Comparison of ENCODE assay signal across 1 cellular context in the genomic region with DNA sequence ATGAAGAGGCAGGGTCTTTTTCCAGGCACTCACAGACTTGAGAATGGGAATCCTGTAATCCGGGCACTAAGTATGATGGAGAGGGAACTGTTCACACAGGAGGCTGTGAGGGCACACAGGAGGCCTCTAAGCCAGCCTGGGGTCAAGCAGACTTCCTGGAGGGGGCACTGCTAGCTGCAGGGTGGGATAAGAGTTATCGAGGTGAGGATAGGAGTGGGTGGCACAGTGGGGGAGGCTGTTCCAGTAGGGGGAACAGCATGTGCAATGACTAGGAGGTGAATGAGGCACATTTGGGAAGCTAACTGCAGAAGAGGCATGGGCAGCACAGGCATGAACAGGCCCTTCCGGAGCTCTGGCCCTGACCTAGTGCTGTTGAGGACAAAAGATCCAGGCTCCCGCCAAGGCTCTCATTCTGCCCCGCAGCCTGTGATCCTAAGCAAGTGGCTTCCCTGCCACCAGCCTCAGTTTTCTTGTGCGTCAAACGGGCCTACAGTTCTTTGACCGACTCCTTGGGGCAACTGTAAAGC.
TF ChIP-seq lines count a peak whose summit lies in the region.

No MANE protein-coding gene starts in this region.

TF ChIP-seq in HepG2, 621 proteins besides CTCF, POLR2A, EP300 and RAD21 (continued from another document):
- TF ChIP-seq, protein P1, sequence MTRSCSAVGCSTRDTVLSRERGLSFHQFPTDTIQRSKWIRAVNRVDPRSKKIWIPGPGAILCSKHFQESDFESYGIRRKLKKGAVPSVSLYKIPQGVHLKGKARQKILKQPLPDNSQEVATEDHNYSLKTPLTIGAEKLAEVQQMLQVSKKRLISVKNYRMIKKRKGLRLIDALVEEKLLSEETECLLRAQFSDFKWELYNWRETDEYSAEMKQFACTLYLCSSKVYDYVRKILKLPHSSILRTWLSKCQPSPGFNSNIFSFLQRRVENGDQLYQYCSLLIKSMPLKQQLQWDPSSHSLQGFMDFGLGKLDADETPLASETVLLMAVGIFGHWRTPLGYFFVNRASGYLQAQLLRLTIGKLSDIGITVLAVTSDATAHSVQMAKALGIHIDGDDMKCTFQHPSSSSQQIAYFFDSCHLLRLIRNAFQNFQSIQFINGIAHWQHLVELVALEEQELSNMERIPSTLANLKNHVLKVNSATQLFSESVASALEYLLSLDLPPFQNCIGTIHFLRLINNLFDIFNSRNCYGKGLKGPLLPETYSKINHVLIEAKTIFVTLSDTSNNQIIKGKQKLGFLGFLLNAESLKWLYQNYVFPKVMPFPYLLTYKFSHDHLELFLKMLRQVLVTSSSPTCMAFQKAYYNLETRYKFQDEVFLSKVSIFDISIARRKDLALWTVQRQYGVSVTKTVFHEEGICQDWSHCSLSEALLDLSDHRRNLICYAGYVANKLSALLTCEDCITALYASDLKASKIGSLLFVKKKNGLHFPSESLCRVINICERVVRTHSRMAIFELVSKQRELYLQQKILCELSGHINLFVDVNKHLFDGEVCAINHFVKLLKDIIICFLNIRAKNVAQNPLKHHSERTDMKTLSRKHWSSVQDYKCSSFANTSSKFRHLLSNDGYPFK (CRISPR knock-in tag; IDR thresholded peaks at IDR 0.05; ENCODE audit: borderline replicate concordance) = 0 out of 2 replicates have a peak, but pooled peaks have one; percentile 31
- TF ChIP-seq, protein P2, sequence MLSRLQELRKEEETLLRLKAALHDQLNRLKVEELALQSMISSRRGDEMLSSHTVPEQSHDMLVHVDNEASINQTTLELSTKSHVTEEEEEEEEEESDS (CRISPR knock-in tag; IDR thresholded peaks at IDR 0.05; ENCODE audit: borderline replicate concordance) = no peak
- TF ChIP-seq, protein P3, sequence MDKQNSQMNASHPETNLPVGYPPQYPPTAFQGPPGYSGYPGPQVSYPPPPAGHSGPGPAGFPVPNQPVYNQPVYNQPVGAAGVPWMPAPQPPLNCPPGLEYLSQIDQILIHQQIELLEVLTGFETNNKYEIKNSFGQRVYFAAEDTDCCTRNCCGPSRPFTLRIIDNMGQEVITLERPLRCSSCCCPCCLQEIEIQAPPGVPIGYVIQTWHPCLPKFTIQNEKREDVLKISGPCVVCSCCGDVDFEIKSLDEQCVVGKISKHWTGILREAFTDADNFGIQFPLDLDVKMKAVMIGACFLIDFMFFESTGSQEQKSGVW (CRISPR knock-in tag; IDR thresholded peaks at IDR 0.05; ENCODE audit: borderline replicate concordance) = no peak
- no peak for TF ChIP-seq EZH2 (conservative IDR thresholded peaks at IDR 0.05; ENCODE audit: low read depth, low read length)
- no peak for TF ChIP-seq SRF (IDR thresholded peaks at IDR 0.05; ENCODE audit: low read depth, low read length)
- TF ChIP-seq MBD4 (IDR thresholded peaks at IDR 0.05; ENCODE audit: borderline replicate concordance, low read length) = no peak
- TF ChIP-seq, protein P4, sequence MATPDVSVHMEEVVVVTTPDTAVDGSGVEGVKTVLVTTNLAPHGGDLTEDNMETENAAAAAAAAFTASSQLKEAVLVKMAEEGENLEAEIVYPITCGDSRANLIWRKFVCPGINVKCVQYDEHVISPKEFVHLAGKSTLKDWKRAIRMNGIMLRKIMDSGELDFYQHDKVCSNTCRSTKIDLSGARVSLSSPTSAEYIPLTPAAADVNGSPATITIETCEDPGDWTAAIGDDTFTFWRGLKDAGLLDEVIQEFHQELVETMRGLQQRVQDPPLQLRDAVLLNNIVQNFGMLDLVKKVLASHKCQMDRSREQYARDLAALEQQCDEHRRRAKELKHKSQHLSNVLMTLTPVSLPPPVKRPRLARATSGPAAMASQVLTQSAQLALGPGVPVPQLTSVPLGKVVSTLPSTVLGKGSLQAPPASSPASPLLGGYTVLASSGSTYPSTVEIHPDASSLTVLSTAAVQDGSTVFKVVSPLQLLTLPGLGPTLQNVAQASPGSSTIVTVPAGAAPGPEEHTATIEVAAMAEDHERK (CRISPR knock-in tag; IDR thresholded peaks at IDR 0.05; ENCODE audit: low read depth) = no peak
